37 cellular contexts compared by ENCODE assay signal in the genomic region with DNA sequence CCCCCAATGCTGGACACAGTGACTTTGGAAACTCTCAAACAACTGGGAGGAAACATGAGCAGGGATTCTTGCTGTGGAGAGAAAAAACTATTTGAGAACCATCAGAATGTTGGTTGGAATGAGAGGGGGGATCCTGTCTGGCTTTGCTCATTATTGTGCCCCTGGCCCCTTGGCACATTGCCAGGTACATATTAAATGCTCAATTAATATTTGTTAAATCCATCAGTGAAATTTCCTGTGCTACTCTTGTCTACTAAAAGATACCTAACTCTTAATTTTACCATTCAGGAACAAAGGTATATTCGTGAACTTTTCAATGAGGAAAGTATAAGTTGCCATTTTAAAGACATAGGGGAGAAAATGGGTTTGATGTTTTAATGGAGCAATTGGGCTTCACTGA.
DNase-seq lines count a peak whose midpoint lies in the region; ATAC-seq, FAIRE-seq and TF ChIP-seq lines count a peak whose summit lies in the region.
"Had no signal": no experiment of that assay in that cellular context is flagged by ENCODE, and none has a peak within 500 bp of the region (broad histone marks: within the 10 kb centered on the region; RNA-seq: fewer than 3 reads in every experiment).

No MANE protein-coding gene starts in this region.

- H3K27ac ChIP-seq in HepG2 (ENCODE audit: extremely low read length, insufficient read depth, low read length) (no peak overlapping the region), right lobe of liver (no peak overlapping the region), K562 (ENCODE audit: extremely low read depth, low read depth, low read length) (no peak overlapping the region), neural progenitor cell (no peak overlapping the region)
- H3K27ac ChIP-seq: 22Rv1; A549; BLaER1; BLaER1 treated with 17β-estradiol and CSF1 and Interleukin-3, amounts not matched to agents 10 nM and 100 nM; C4-2B had no signal

- H3K36me3 ChIP-seq in HepG2 (replicated peaks in 1 of 2; ENCODE audit: control insufficient read depth in 1 of 2, insufficient read depth in 2 of 2, low read length in 2 of 2) = no peaks in the 10 kb centered on the region
- H3K36me3 ChIP-seq in right lobe of liver = no peaks in the 10 kb centered on the region
- no peaks in the 10 kb centered on the region for H3K36me3 ChIP-seq in K562 (ENCODE audit: control insufficient read depth, insufficient read depth, low read length)
- H3K36me3 ChIP-seq in neural progenitor cell = no peaks in the 10 kb centered on the region
- H3K36me3 ChIP-seq: BE2C; BLaER1; BLaER1 treated with 17β-estradiol and CSF1 and Interleukin-3, amounts not matched to agents 10 nM and 100 nM had no signal

- intact Hi-C loops in HepG2 (cut with micrococcal nuclease; ENCODE audit: unreplicated experiment) = no loop called here
- intact Hi-C loops in right lobe of liver (cut with DNase I) = no loop called here
- intact Hi-C loops in K562 (cut with micrococcal nuclease) = no loop called here

- CTCF ChIA-PET in HepG2 (lab: Yijun Ruan, JAX; ENCODE audit: low intra/inter-chr PET ratio, low total read pairs) = no interaction called here
- CTCF ChIA-PET in K562 (lab: Yijun Ruan, JAX; ENCODE audit: low intra/inter-chr PET ratio) = no interaction called here

- H3K9me1 ChIP-seq in K562 (ENCODE audit: control insufficient read depth, insufficient read depth, low read length) = no peaks in the 10 kb centered on the region

- TF ChIP-seq EP300 in HepG2 (IDR thresholded peaks at IDR 0.05; ENCODE audit: low read depth in 2 of 2, low read length in 2 of 2) = no peak
- no peak for TF ChIP-seq EP300 in HepG2 (CRISPR knock-in tag; IDR thresholded peaks at IDR 0.05; ENCODE audit: borderline replicate concordance)
- no peak for TF ChIP-seq EP300 in Ishikawa (IDR thresholded peaks at IDR 0.05; ENCODE audit: borderline replicate concordance)
- no peak for TF ChIP-seq EP300 in K562 (IDR thresholded peaks at IDR 0.05; ENCODE audit: low read length)

- peaks cover 6% of the 10 kb centered on the region for H3K27me3 Mint-ChIP-seq in neural progenitor cell (ENCODE audit: insufficient read depth, low read depth)
- H3K27me3 Mint-ChIP-seq in stimulated activated memory B cell treated with anti-CD40 and anti-IgM and Interleukin-4, amounts not matched to agents 10 μg/mL and 1 μg/mL and 100 μg/mL, for 72 hours = no peaks in the 10 kb centered on the region
- H3K27me3 Mint-ChIP-seq: CD4-positive, alpha-beta memory T cell; CD4-positive, alpha-beta T cell; CD4-positive, CD25-positive, alpha-beta regulatory T cell; CD8-positive, alpha-beta memory T cell had no signal

- TF ChIP-seq POLR2A in HepG2 (IDR thresholded peaks at IDR 0.05; ENCODE audit: insufficient read depth in 1 of 2, low read depth in 2 of 2, low read length in 2 of 2) (no peak), right lobe of liver (IDR thresholded peaks at IDR 0.05) (no peak), K562 (conservative IDR thresholded peaks at IDR 0.05) (no peak)

- BruUV-seq in HepG2 (replicated peaks; lab: Mats Ljungman, UMichigan) (no TSS peak), K562 (replicated peaks; lab: Mats Ljungman, UMichigan) (no TSS peak)

- in situ Hi-C loops in HepG2 (cut with HindIII; ENCODE audit: extremely low pct_ligation_motif_present, low pct_unique_long_range_greater_than_20kb) = no loop called here
- in situ Hi-C loops in K562 (cut with MboI) = no loop called here

- H3K79me2 ChIP-seq in HepG2 (ENCODE audit: insufficient read depth, low read length) (no peaks in the 10 kb centered on the region), K562 (ENCODE audit: control insufficient read depth, insufficient read depth, low read length) (no peaks in the 10 kb centered on the region), neural progenitor cell (ENCODE audit: low read depth) (no peaks in the 10 kb centered on the region)

- ATAC-seq in HepG2 (no peak), right lobe of liver (no peak), K562 (no peak)
- ATAC-seq in stimulated activated memory B cell treated with anti-CD40 and anti-IgM and Interleukin-4, amounts not matched to agents 10 μg/mL and 1 μg/mL and 100 μg/mL, for 72 hours = no peak
- ATAC-seq: A549; CD8-positive, alpha-beta T cell had no signal

- H3K4me3 ChIP-seq in HepG2 (replicated peaks in 1 of 3; ENCODE audit: insufficient read depth in 1 of 3, low read depth in 2 of 3, low read length in 3 of 3) (no peak overlapping the region), right lobe of liver (no peak overlapping the region), K562 (no peak overlapping the region), neural progenitor cell (no peak overlapping the region)
- H3K4me3 ChIP-seq: A549; BLaER1; BLaER1 treated with 17β-estradiol and CSF1 and Interleukin-3, amounts not matched to agents 10 nM and 100 nM had no signal

- no peak for TF ChIP-seq RAD21 in HepG2 (CRISPR knock-in tag; IDR thresholded peaks at IDR 0.05)
- no peak for TF ChIP-seq RAD21 in Ishikawa (IDR thresholded peaks at IDR 0.05; ENCODE audit: low read depth)
- no peak for TF ChIP-seq RAD21 in K562 (CRISPR knock-in tag; conservative IDR thresholded peaks at IDR 0.05 in 1 of 2, IDR thresholded peaks at IDR 0.05 in 1 of 2)

- H3K9ac ChIP-seq in HepG2 (ENCODE audit: insufficient read depth, low read depth, low read length) (no peak overlapping the region), K562 (ENCODE audit: insufficient read depth in 1 of 2, low read depth in 2 of 2, low read length in 2 of 2) (no peak overlapping the region), neural progenitor cell (no peak overlapping the region)
- H3K9ac ChIP-seq: BLaER1; BLaER1 treated with 17β-estradiol and CSF1 and Interleukin-3, amounts not matched to agents 10 nM and 100 nM had no signal

- H3F3A ChIP-seq in neural progenitor cell (ENCODE audit: low read depth) = no peaks in the 10 kb centered on the region

- H4K20me1 ChIP-seq in HepG2 (ENCODE audit: insufficient read depth, low read length) = no peaks in the 10 kb centered on the region
- H4K20me1 ChIP-seq in K562 (replicated peaks; ENCODE audit: control insufficient read depth, insufficient read depth, low read length) = no peaks in the 10 kb centered on the region
- no peaks in the 10 kb centered on the region for H4K20me1 ChIP-seq in neural progenitor cell (ENCODE audit: low read depth)
- H4K20me1 ChIP-seq: BLaER1; BLaER1 treated with 17β-estradiol and CSF1 and Interleukin-3, amounts not matched to agents 10 nM and 100 nM had no signal

- H2AFZ ChIP-seq in HepG2 (ENCODE audit: low read length) = no peak overlapping the region
- H2AFZ ChIP-seq in K562 (ENCODE audit: low read depth, low read length) = no peak overlapping the region
- H2AFZ ChIP-seq in neural progenitor cell (replicated peaks) = no peak overlapping the region

- H3K27me3 ChIP-seq in HepG2 (ENCODE audit: control insufficient read depth in 1 of 2, insufficient read depth in 2 of 2, low read length in 2 of 2) (no peaks in the 10 kb centered on the region), right lobe of liver (no peaks in the 10 kb centered on the region), K562 (ENCODE audit: control insufficient read depth in 2 of 2, insufficient read depth in 2 of 2, low read length in 2 of 2) (no peaks in the 10 kb centered on the region), neural progenitor cell (no peaks in the 10 kb centered on the region)
- H3K27me3 ChIP-seq: BE2C; BLaER1; BLaER1 treated with 17β-estradiol and CSF1 and Interleukin-3, amounts not matched to agents 10 nM and 100 nM had no signal

- H3K4me3 Mint-ChIP-seq in neural progenitor cell = no peak overlapping the region
- no peak overlapping the region for H3K4me3 Mint-ChIP-seq in stimulated activated memory B cell treated with anti-CD40 and anti-IgM and Interleukin-4, amounts not matched to agents 10 μg/mL and 1 μg/mL and 100 μg/mL, for 72 hours
- H3K4me3 Mint-ChIP-seq: B cell; CD14-positive monocyte; CD4-positive, alpha-beta memory T cell; CD4-positive, alpha-beta T cell; CD4-positive, CD25-positive, alpha-beta regulatory T cell; CD8-positive, alpha-beta memory T cell; CD8-positive, alpha-beta T cell had no signal

- H3K9me3 ChIP-seq in HepG2 (ENCODE audit: low read length) (no peaks in the 10 kb centered on the region), right lobe of liver (no peaks in the 10 kb centered on the region), K562 (replicated peaks; ENCODE audit: control insufficient read depth, insufficient read depth, low read depth, low read length) (no peaks in the 10 kb centered on the region), neural progenitor cell (ENCODE audit: low read depth) (no peaks in the 10 kb centered on the region)
- H3K9me3 ChIP-seq: A549, BE2C had no signal

- DNase-seq in HepG2 (ENCODE audit: low spot score) = no peak
- no peak for DNase-seq in right lobe of liver
- no peak for DNase-seq in K562 (ENCODE audit: extremely low read depth in 1 of 4, low spot score in 3 of 4)
- no peak for DNase-seq in neural progenitor cell (ENCODE audit: low spot score)
- no peak for DNase-seq in T-helper 9 cell
- DNase-seq in activated naive CD4-positive, alpha-beta T cell treated with anti-CD3 and anti-CD28 coated beads, Interleukin-2, amount 50 U/mL, for 16 hours = no peak
- DNase-seq: 8988T; ACHN; AML-193; BE2C; C1 segment of cervical spinal cord; Caco-2; Calu3; CD4-positive, alpha-beta memory T cell; CD4-positive, alpha-beta T cell; CD4-positive, CD25-positive, alpha-beta regulatory T cell; CD8-positive, alpha-beta memory T cell; CD8-positive, alpha-beta T cell; COR-L47; DMS 273 treated with DMSO at 0.1 percent for 48 hours; DMS153; DMS53; DMS79; DMS79 treated with DMSO at 0.1 percent for 48 hours; DND-41; EL had no signal

- FAIRE-seq in HepG2 (lab: Jason Lieb, UNC) (no peak), K562 (lab: Jason Lieb, UNC) (no peak)
- FAIRE-seq: A204.1, A549, D721Med had no signal

- H3K4me1 Mint-ChIP-seq in neural progenitor cell = no peaks in the 10 kb centered on the region
- no peaks in the 10 kb centered on the region for H3K4me1 Mint-ChIP-seq in stimulated activated memory B cell treated with anti-CD40 and anti-IgM and Interleukin-4, amounts not matched to agents 10 μg/mL and 1 μg/mL and 100 μg/mL, for 72 hours
- H3K4me1 Mint-ChIP-seq: B cell; CD14-positive monocyte; CD4-positive, alpha-beta memory T cell; CD4-positive, CD25-positive, alpha-beta regulatory T cell; CD8-positive, alpha-beta memory T cell had no signal

- TF ChIP-seq CTCF in HepG2 (CRISPR knock-in tag; IDR thresholded peaks at IDR 0.05) (no peak), right lobe of liver (IDR thresholded peaks at IDR 0.05) (no peak), K562 (IDR thresholded peaks at IDR 0.05 in 2 of 3, conservative IDR thresholded peaks at IDR 0.05 in 1 of 3; ENCODE audit: insufficient read depth in 2 of 3, low read depth in 1 of 3, low read length in 3 of 3) (no peak), neural progenitor cell (IDR thresholded peaks at IDR 0.05) (no peak)

- H3K4me2 ChIP-seq in HepG2 (ENCODE audit: low read depth, low read length) (no peak overlapping the region), K562 (ENCODE audit: insufficient read depth, low read length) (no peak overlapping the region), neural progenitor cell (no peak overlapping the region)
- H3K4me2 ChIP-seq: A549; BLaER1; BLaER1 treated with 17β-estradiol and CSF1 and Interleukin-3, amounts not matched to agents 10 nM and 100 nM had no signal

- peak overlapping the region; percentile 13 for H3K27ac Mint-ChIP-seq in neural progenitor cell
- no peak overlapping the region for H3K27ac Mint-ChIP-seq in stimulated activated memory B cell treated with anti-CD40 and anti-IgM and Interleukin-4, amounts not matched to agents 10 μg/mL and 1 μg/mL and 100 μg/mL, for 72 hours
- H3K27ac Mint-ChIP-seq: B cell; CD4-positive, alpha-beta memory T cell; CD4-positive, alpha-beta T cell; CD4-positive, CD25-positive, alpha-beta regulatory T cell; CD8-positive, alpha-beta T cell had no signal

- 3% methylated on average over 1 of the region's 1 CpG for WGBS in HepG2 (ENCODE audit: low lambda C conversion rate)
- WGBS in right lobe of liver (ENCODE audit: insufficient coverage, low coverage, low lambda C conversion rate, missing lambda C conversion rate) = 50% methylated on average over 1 of the region's 1 CpG
- WGBS in K562 (ENCODE audit: insufficient coverage, low coverage, missing lambda C conversion rate) = 0% methylated on average over 1 of the region's 1 CpG

- peaks cover 9% of the 10 kb centered on the region for H3K9me3 Mint-ChIP-seq in neural progenitor cell
- peaks cover 12% of the 10 kb centered on the region for H3K9me3 Mint-ChIP-seq in stimulated activated memory B cell treated with anti-CD40 and anti-IgM and Interleukin-4, amounts not matched to agents 10 μg/mL and 1 μg/mL and 100 μg/mL, for 72 hours

- H3K36me3 Mint-ChIP-seq in neural progenitor cell = no peaks in the 10 kb centered on the region
- no peaks in the 10 kb centered on the region for H3K36me3 Mint-ChIP-seq in stimulated activated memory B cell treated with anti-CD40 and anti-IgM and Interleukin-4, amounts not matched to agents 10 μg/mL and 1 μg/mL and 100 μg/mL, for 72 hours
- H3K36me3 Mint-ChIP-seq: CD14-positive monocyte; CD4-positive, alpha-beta memory T cell; CD4-positive, CD25-positive, alpha-beta regulatory T cell; CD8-positive, alpha-beta memory T cell; CD8-positive, alpha-beta T cell had no signal

- H3K4me1 ChIP-seq in HepG2 (ENCODE audit: insufficient read depth, low read length) (no peaks in the 10 kb centered on the region), right lobe of liver (no peaks in the 10 kb centered on the region), K562 (replicated peaks in 1 of 2; ENCODE audit: control insufficient read depth in 2 of 2, insufficient read depth in 2 of 2, low read length in 2 of 2) (no peaks in the 10 kb centered on the region), neural progenitor cell (no peaks in the 10 kb centered on the region)
- H3K4me1 ChIP-seq: A549, BE2C, BLaER1, Caco-2 had no signal

- POLR2A ChIA-PET in HepG2 (lab: Yijun Ruan, JAX) (no interaction called here), K562 (lab: Yijun Ruan, JAX) (no interaction called here)
